ENCODE assay signal across 11 cellular contexts in genomic region chr1:155946633-155947219, GRCh38. TPM values are rescaled to one million over a fixed set of nuclear protein-coding genes. Genes with fewer than 3 reads are reported as not detected.
DNase-seq lines count a peak whose midpoint lies in the region; ATAC-seq and TF ChIP-seq lines count a peak whose summit lies in the region.
"Had no signal": no experiment of that assay in that cellular context is flagged by ENCODE, and none has a peak within 500 bp of the region (broad histone marks: within the 10 kb centered on the region; RNA-seq: fewer than 3 reads in every experiment).

No MANE protein-coding gene starts in this region.

- no peak for TF ChIP-seq CTCF in endodermal cell (conservative IDR thresholded peaks at IDR 0.05)
- no peak for TF ChIP-seq CTCF in chondrocyte (IDR thresholded peaks at IDR 0.05)

- H3K9ac ChIP-seq in BLaER1 treated with 17β-estradiol and CSF1 and Interleukin-3, amounts not matched to agents 10 nM and 100 nM: peak overlapping the region in 9 of 11 experiments; percentile 39 to 69 (median 58); a peak in 14 of 22 replicates
- H3K9ac ChIP-seq in Karpas-422 (ENCODE audit: low read length): peak overlapping the region; percentile 70
- no peak overlapping the region for H3K9ac ChIP-seq in endodermal cell (ENCODE audit: extremely low read depth, low read length, poor library complexity, severe bottlenecking)

- H3K36me3 Mint-ChIP-seq in endodermal cell (ENCODE audit: low read depth) (peaks cover 33% of the 10 kb centered on the region), chondrocyte (ENCODE audit: low read depth) (peaks cover 31% of the 10 kb centered on the region)

- H4K20me1 ChIP-seq in BLaER1 treated with 17β-estradiol and CSF1 and Interleukin-3, amounts not matched to agents 10 nM and 100 nM: peaks cover 24 to 81% (median 62%) of the 10 kb centered on the region in 11 experiments; a peak in 20 of 22 replicates
- no peaks in the 10 kb centered on the region for H4K20me1 ChIP-seq in Karpas-422 (ENCODE audit: insufficient read depth, low read depth, low read length)

- peaks cover 54 to 77% (median 61%) of the 10 kb centered on the region in 11 experiments for H3K36me3 ChIP-seq in BLaER1 treated with 17β-estradiol and CSF1 and Interleukin-3, amounts not matched to agents 10 nM and 100 nM
- H3K36me3 ChIP-seq in Karpas-422 (ENCODE audit: insufficient read depth, low read length) (peaks cover 40% of the 10 kb centered on the region), endodermal cell (ENCODE audit: control insufficient read depth, insufficient read depth, low read length) (peaks cover 50% of the 10 kb centered on the region)

- H3K4me3 ChIP-seq in BLaER1 treated with 17β-estradiol and CSF1 and Interleukin-3, amounts not matched to agents 10 nM and 100 nM: peak overlapping the region in 5 of 10 experiments; percentile 1 to 40 (median 28); a peak in 2 of 20 replicates
- H3K4me3 ChIP-seq in Karpas-422 (ENCODE audit: low read length): peak overlapping the region; percentile 34
- H3K4me3 ChIP-seq in endodermal cell (ENCODE audit: low read length): no peak overlapping the region

- H3K4me1 Mint-ChIP-seq in endodermal cell (peaks cover 21% of the 10 kb centered on the region), chondrocyte (ENCODE audit: low read depth) (peaks cover 25% of the 10 kb centered on the region)

- no peaks in the 10 kb centered on the region for H3K9me2 ChIP-seq in Karpas-422 (replicated peaks; ENCODE audit: insufficient read depth, low read length)

- ATAC-seq in GM18909 (IDR thresholded peaks at IDR 0.05; ENCODE audit: poor library complexity, unreplicated experiment) (peak; percentile 28), esophagus mucosa (no peak), GM21786 (IDR thresholded peaks at IDR 0.05; ENCODE audit: unreplicated experiment) (no peak)

- H3K9me3 Mint-ChIP-seq in endodermal cell: no peaks in the 10 kb centered on the region
- H3K9me3 Mint-ChIP-seq in chondrocyte (ENCODE audit: low read depth): no peaks in the 10 kb centered on the region

- H3K27ac Mint-ChIP-seq in endodermal cell: peak overlapping the region; percentile 81
- H3K27ac Mint-ChIP-seq in chondrocyte (ENCODE audit: unreplicated experiment): no peak overlapping the region

- peak overlapping the region; percentile 59 to 97 (median 95) for H3K4me2 ChIP-seq in BLaER1 treated with 17β-estradiol and CSF1 and Interleukin-3, amounts not matched to agents 10 nM and 100 nM
- peak overlapping the region; percentile 76 for H3K4me2 ChIP-seq in Karpas-422 (ENCODE audit: low read depth, low read length, poor library complexity, severe bottlenecking)

- H3K27me3 Mint-ChIP-seq in endodermal cell (ENCODE audit: insufficient read depth): no peaks in the 10 kb centered on the region
- H3K27me3 Mint-ChIP-seq in chondrocyte (ENCODE audit: low read depth): no peaks in the 10 kb centered on the region

- H3K4me3 Mint-ChIP-seq in endodermal cell (no peak overlapping the region), chondrocyte (ENCODE audit: unreplicated experiment) (no peak overlapping the region)

- 94 to 95% methylated on average over 3 to 7 of the region's 8 CpGs for WGBS in endodermal cell (ENCODE audit: insufficient coverage in 1 of 2, insufficient read length in 1 of 2), 2 experiments

- H3K4me1 ChIP-seq in BLaER1 treated with 17β-estradiol and CSF1 and Interleukin-3, amounts not matched to agents 10 nM and 100 nM: peaks cover 70 to 100% (median 82%) of the 10 kb centered on the region in 10 experiments
- H3K4me1 ChIP-seq in Karpas-422 (ENCODE audit: low read length) (peaks cover 69% of the 10 kb centered on the region), endodermal cell (ENCODE audit: control insufficient read depth, insufficient read depth, low read length) (no peaks in the 10 kb centered on the region)

- no peaks in the 10 kb centered on the region for H3K27me3 ChIP-seq in BLaER1 treated with 17β-estradiol and CSF1 and Interleukin-3, amounts not matched to agents 10 nM and 100 nM
- no peaks in the 10 kb centered on the region for H3K27me3 ChIP-seq in Karpas-422 (ENCODE audit: low read length)
- H3K27me3 ChIP-seq in endodermal cell (ENCODE audit: control insufficient read depth, insufficient read depth, low read length, poor library complexity, severe bottlenecking): no peaks in the 10 kb centered on the region

- H3K27ac ChIP-seq in BLaER1 treated with 17β-estradiol and CSF1 and Interleukin-3, amounts not matched to agents 10 nM and 100 nM: peak overlapping the region; percentile 10 to 82 (median 76); a peak in 20 of 22 replicates
- peak overlapping the region; percentile 96 for H3K27ac ChIP-seq in Karpas-422 (ENCODE audit: low read length)
- H3K27ac ChIP-seq in endodermal cell (ENCODE audit: low read depth, low read length): no peak overlapping the region

- no peaks in the 10 kb centered on the region for H3K9me3 ChIP-seq in BLaER1 treated with 17β-estradiol and CSF1 and Interleukin-3, amounts not matched to agents 10 nM and 100 nM (replicated peaks in 1 of 11)
- H3K9me3 ChIP-seq in Karpas-422 (ENCODE audit: low read length): no peaks in the 10 kb centered on the region
- H3K9me3 ChIP-seq in endodermal cell (ENCODE audit: control insufficient read depth, low read length): no peaks in the 10 kb centered on the region

- H3K79me2 ChIP-seq in Karpas-422 (ENCODE audit: low read length): no peaks in the 10 kb centered on the region

- DNase-seq in Karpas-422 (no peak), endodermal cell (no peak), chondrocyte (ENCODE audit: low spot score) (no peak), hepatic stellate cell (ENCODE audit: low spot score) (no peak)
- DNase-seq: DMS 273 treated with DMSO at 0.1 percent for 48 hours, left ventricle myocardium superior, NCI-H146 had no signal

- H2AFZ ChIP-seq in Karpas-422 (ENCODE audit: low read length): no peak overlapping the region

RNA-seq across cellular contexts. Expression of gene RXFP4, which starts 5.3 kb away (rescaled TPM):
- not detected in 2 replicates for total RNA-seq in Karpas-422 (2014; rRNA removed; shearing (Covaris generic); ENCODE audit: low replicate concordance)
- total RNA-seq in endodermal cell: not detected
- not detected for polyA plus RNA-seq in endodermal cell (2013, experiment 1 of 2)
- polyA plus RNA-seq in endodermal cell (2013, experiment 2 of 2): not detected
- not detected for total RNA-seq in esophagus mucosa
- total RNA-seq in chondrocyte: not detected in 3 replicates
- total RNA-seq: left ventricle myocardium superior had no signal

RNA-seq across cellular contexts. Expression of gene KHDC4, which starts 12.5 kb away (rescaled TPM):
- total RNA-seq in Karpas-422 (2014; rRNA removed; shearing (Covaris generic); ENCODE audit: low replicate concordance): 42.7 and 63.2 TPM in 2 replicates
- 10 to 100 TPM; 67.7 to 76.2 TPM for total RNA-seq in endodermal cell
- polyA plus RNA-seq in endodermal cell (2013, experiment 1 of 2): 46.7 TPM
- polyA plus RNA-seq in endodermal cell (2013, experiment 2 of 2): 39.0 TPM
- total RNA-seq in esophagus mucosa: 19.4 TPM
- 32.3 to 43.2 TPM (median 35.2 TPM) in 3 replicates for total RNA-seq in chondrocyte

RNA-seq across cellular contexts. Expression of gene ARHGEF2, which starts 31.6 kb away (rescaled TPM):
- total RNA-seq in Karpas-422 (2014; rRNA removed; shearing (Covaris generic); ENCODE audit: low replicate concordance): 85.1 and 207 TPM in 2 replicates
- total RNA-seq in endodermal cell: 100 to 1,000 TPM; 134 to 147 TPM
- 80.1 TPM for polyA plus RNA-seq in endodermal cell (2013, experiment 1 of 2)
- 71.9 TPM for polyA plus RNA-seq in endodermal cell (2013, experiment 2 of 2)
- 23.8 TPM for total RNA-seq in esophagus mucosa
- 50.0 to 214 TPM (median 203 TPM) in 3 replicates for total RNA-seq in chondrocyte

RNA-seq across cellular contexts. Expression of gene RIT1, which starts 35.6 kb away (rescaled TPM):
- 12.2 and 12.8 TPM in 2 replicates for total RNA-seq in Karpas-422 (2014; rRNA removed; shearing (Covaris generic); ENCODE audit: low replicate concordance)
- 10 to 100 TPM; 26.0 to 39.2 TPM for total RNA-seq in endodermal cell
- 24.9 TPM for polyA plus RNA-seq in endodermal cell (2013, experiment 1 of 2)
- 29.0 TPM for polyA plus RNA-seq in endodermal cell (2013, experiment 2 of 2)
- total RNA-seq in esophagus mucosa: 35.7 TPM
- 39.8 to 52.2 TPM (median 51.4 TPM) in 3 replicates for total RNA-seq in chondrocyte
